ENCODE assay signal across 24 cellular contexts in genomic region chr6:52548353-52548713, GRCh38.
A peak's percentile ranks its signal among the peaks of the same experiment; 100 is the strongest.
DNase-seq lines count a peak whose midpoint lies in the region; ATAC-seq and TF ChIP-seq lines count a peak whose summit lies in the region.
"Had no signal": no experiment of that assay in that cellular context is flagged by ENCODE, and none has a peak within 500 bp of the region (broad histone marks: within the 10 kb centered on the region; RNA-seq: fewer than 3 reads in every experiment).

No MANE protein-coding gene starts in this region.

- no peaks in the 10 kb centered on the region for H3K9me3 ChIP-seq in RWPE2 (ENCODE audit: severe bottlenecking)
- H3K9me3 ChIP-seq: stomach had no signal

- H3K4me1 Mint-ChIP-seq in stimulated activated effector memory CD8-positive, alpha-beta T cell treated with anti-CD3 and anti-CD28 coated beads, Interleukin-12 subunit alpha, Interleukin-12 subunit beta, amount 100 ng/mL, for 72 hours: peaks cover 69% of the 10 kb centered on the region

- DNase-seq in DMS79 treated with DMSO at 0.1 percent for 48 hours (lab: John Stamatoyannopoulos, UW) (peak; percentile 12), DMS79 (lab: John Stamatoyannopoulos, UW) (no peak), RWPE2 (ENCODE audit: low spot score) (no peak), fibroblast of mammary gland (ENCODE audit: low read depth) (peak; percentile 61), GM13977 (ENCODE audit: low spot score) (no peak), COLO668 (lab: John Stamatoyannopoulos, UW; ENCODE audit: unreplicated experiment) (no peak)
- no peak for DNase-seq in stimulated activated effector memory CD8-positive, alpha-beta T cell treated with anti-CD3 and anti-CD28 coated beads, Interleukin-12 subunit alpha, Interleukin-12 subunit beta, amount 100 ng/mL, for 72 hours (ENCODE audit: low spot score in 2 of 2)
- DNase-seq: activated CD8-positive, alpha-beta T cell treated with anti-CD3 and anti-CD28 coated beads for 36 hours; activated naive CD4-positive, alpha-beta T cell treated with anti-CD3 and anti-CD28 coated beads for 36 hours; activated T-cell treated with anti-CD3 and anti-CD28 coated beads, Interleukin-2, amount 50 U/mL, for 1 hour; cortex of kidney; NCI-H187 treated with DMSO at 0.1 percent for 48 hours; NCI-H226; nephron progenitor cell; stimulated activated CD4-positive, alpha-beta T cell treated with anti-CD3 and anti-CD28 coated beads, Interleukin-2, amount 100 ng/mL, for 24 hours; stomach had no signal

- no peak overlapping the region for H3K4me3 Mint-ChIP-seq in stimulated activated effector memory CD8-positive, alpha-beta T cell treated with anti-CD3 and anti-CD28 coated beads, Interleukin-12 subunit alpha, Interleukin-12 subunit beta, amount 100 ng/mL, for 72 hours
- H3K4me3 Mint-ChIP-seq: activated CD8-positive, alpha-beta T cell treated with anti-CD3 and anti-CD28 coated beads for 36 hours; activated naive CD4-positive, alpha-beta T cell treated with anti-CD3 and anti-CD28 coated beads for 36 hours; B cell; mesothelial cell of epicardium; nephron progenitor cell; T-helper 1 cell treated with Interleukin-12 subunit alpha and Interleukin-12 subunit beta and Interleukin-4 antibody, amounts not matched to agents 30 μg/mL and 1 μg/mL, for 36 hours; type B pancreatic cell had no signal

- H3K27me3 ChIP-seq in RWPE2 (ENCODE audit: insufficient read depth, poor library complexity, severe bottlenecking): no peaks in the 10 kb centered on the region
- H3K27me3 ChIP-seq: stomach had no signal

- ATAC-seq in RWPE2 (ENCODE audit: low read depth) (no peak), HG03280 (IDR thresholded peaks at IDR 0.05; ENCODE audit: unreplicated experiment) (no peak)
- ATAC-seq in stimulated activated effector memory CD8-positive, alpha-beta T cell treated with anti-CD3 and anti-CD28 coated beads, Interleukin-12 subunit alpha, Interleukin-12 subunit beta, amount 100 ng/mL, for 72 hours: no peak
- ATAC-seq: activated CD8-positive, alpha-beta T cell treated with anti-CD3 and anti-CD28 coated beads for 36 hours; Right ventricle myocardium inferior had no signal

- peaks cover 74% of the 10 kb centered on the region for H3K4me1 ChIP-seq in RWPE2 (ENCODE audit: insufficient read depth, poor library complexity, severe bottlenecking)

- H3K4me3 ChIP-seq in RWPE2 (ENCODE audit: severe bottlenecking): no peak overlapping the region
- no peak overlapping the region for H3K4me3 ChIP-seq in fibroblast of mammary gland (ENCODE audit: control insufficient read depth, low read depth, low read length)
- H3K4me3 ChIP-seq: stomach had no signal

- peak overlapping the region; percentile 89 for H3K27ac ChIP-seq in RWPE2 (ENCODE audit: poor library complexity, severe bottlenecking)
- H3K27ac ChIP-seq: 22Rv1 had no signal

- H3K27ac Mint-ChIP-seq in stimulated activated effector memory CD8-positive, alpha-beta T cell treated with anti-CD3 and anti-CD28 coated beads, Interleukin-12 subunit alpha, Interleukin-12 subunit beta, amount 100 ng/mL, for 72 hours: peak overlapping the region; percentile 20
- H3K27ac Mint-ChIP-seq: activated CD8-positive, alpha-beta T cell treated with anti-CD3 and anti-CD28 coated beads for 36 hours; activated naive CD4-positive, alpha-beta T cell treated with anti-CD3 and anti-CD28 coated beads for 36 hours; B cell; mesothelial cell of epicardium; nephron progenitor cell; progenitor cell of endocrine pancreas; T-helper 1 cell treated with Interleukin-12 subunit alpha and Interleukin-12 subunit beta and Interleukin-4 antibody, amounts not matched to agents 30 μg/mL and 1 μg/mL, for 36 hours; type B pancreatic cell had no signal

- peaks cover 5% of the 10 kb centered on the region for H3K36me3 Mint-ChIP-seq in stimulated activated effector memory CD8-positive, alpha-beta T cell treated with anti-CD3 and anti-CD28 coated beads, Interleukin-12 subunit alpha, Interleukin-12 subunit beta, amount 100 ng/mL, for 72 hours
- H3K36me3 Mint-ChIP-seq: mesothelial cell of epicardium had no signal

- peaks cover 19% of the 10 kb centered on the region for H3K36me3 ChIP-seq in RWPE2 (ENCODE audit: low read depth)
- H3K36me3 ChIP-seq: stomach had no signal

- TF ChIP-seq CTCF in RWPE2 (IDR thresholded peaks at IDR 0.05; ENCODE audit: poor library complexity, severe bottlenecking) (no peak), fibroblast of mammary gland (conservative IDR thresholded peaks at IDR 0.05; ENCODE audit: control insufficient read depth, insufficient read depth, low read depth, low read length) (no peak), GM13977 (IDR thresholded peaks at IDR 0.05; ENCODE audit: extremely low read depth, insufficient read depth, missing control alignments) (no peak)

- no peaks in the 10 kb centered on the region for H3K9me3 Mint-ChIP-seq in stimulated activated effector memory CD8-positive, alpha-beta T cell treated with anti-CD3 and anti-CD28 coated beads, Interleukin-12 subunit alpha, Interleukin-12 subunit beta, amount 100 ng/mL, for 72 hours
- H3K9me3 Mint-ChIP-seq: activated CD8-positive, alpha-beta T cell treated with anti-CD3 and anti-CD28 coated beads for 36 hours; activated naive CD4-positive, alpha-beta T cell treated with anti-CD3 and anti-CD28 coated beads for 36 hours; mesothelial cell of epicardium; nephron progenitor cell; T-helper 1 cell treated with Interleukin-12 subunit alpha and Interleukin-12 subunit beta and Interleukin-4 antibody, amounts not matched to agents 30 μg/mL and 1 μg/mL, for 36 hours; type B pancreatic cell had no signal

- in situ Hi-C loops in GM13977 (cut with MboI; ENCODE audit: low pct_unique_long_range_greater_than_20kb, low sequenced_read_pairs, unreplicated experiment): no loop called here

Comparison
In these comparisons a context has a peak if more than half of its experiments do, and no peak if none do; other contexts are left out.
1. DNase-seq: peak in DMS79 treated with DMSO at 0.1 percent for 48 hours (single experiment) and fibroblast of mammary gland (single experiment); none in DMS79 (single experiment), RWPE2 (single experiment), stimulated activated effector memory CD8-positive, alpha-beta T cell treated with anti-CD3 and anti-CD28 coated beads, Interleukin-12 subunit alpha, Interleukin-12 subunit beta, amount 100 ng/mL, for 72 hours (0 of 2), GM13977 (single experiment) and COLO668 (single experiment).